2 cellular contexts compared by ENCODE assay signal in the genomic region with DNA sequence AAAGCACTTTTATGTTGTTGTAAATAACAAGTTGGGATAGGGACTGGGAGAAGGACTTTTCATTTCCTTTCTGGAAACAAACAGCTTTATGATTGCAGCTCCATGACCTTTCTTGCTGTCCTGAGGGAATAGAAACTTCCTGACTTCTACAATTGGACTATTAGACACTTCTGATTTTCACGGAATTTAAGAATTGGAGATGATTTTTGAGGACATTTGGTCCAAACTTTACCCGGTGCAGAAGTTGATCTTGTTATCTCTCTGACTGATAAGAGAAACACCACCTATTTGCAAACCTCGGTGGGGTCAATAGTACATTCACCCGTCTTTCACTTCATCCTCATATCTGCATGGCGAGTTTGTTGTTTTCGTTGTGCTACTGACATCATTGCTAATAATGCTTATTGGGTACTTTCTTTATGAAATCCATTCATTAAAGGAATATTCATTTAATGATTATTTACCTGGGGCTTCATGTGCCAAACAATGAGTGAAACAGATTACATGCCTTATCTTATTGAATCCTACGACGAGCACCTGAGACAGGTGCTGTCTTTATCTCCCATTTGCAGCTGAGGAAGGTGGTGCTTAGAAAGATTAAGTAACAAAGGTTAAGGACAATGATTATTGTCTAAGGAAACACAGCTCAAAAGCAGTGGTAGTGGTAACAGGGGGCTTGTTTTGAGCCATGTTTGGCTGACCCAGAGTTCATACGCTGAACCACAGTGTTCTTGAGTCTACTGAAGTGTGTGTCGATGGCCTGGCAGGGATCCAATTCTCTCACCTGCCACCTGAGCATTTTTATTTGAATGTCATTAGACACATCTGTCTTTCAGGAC.
TF ChIP-seq lines count a peak whose summit lies in the region.

No MANE protein-coding gene starts in this region.

TF ChIP-seq in H1, 55 proteins besides CTCF, POLR2A, EP300 and RAD21:
- TF ChIP-seq SP2 (IDR thresholded peaks at IDR 0.05; ENCODE audit: low read length) (no peak), BCL11A (IDR thresholded peaks at IDR 0.05; ENCODE audit: low read depth in 2 of 2, low read length in 2 of 2) (no peak), SIRT6 (IDR thresholded peaks at IDR 0.05; ENCODE audit: low read length) (no peak), TCF12 (IDR thresholded peaks at IDR 0.05; ENCODE audit: low read depth, low read length) (no peak), EGR1 (IDR thresholded peaks at IDR 0.05; ENCODE audit: borderline replicate concordance, low read depth, low read length) (no peak), TBP (IDR thresholded peaks at IDR 0.05; ENCODE audit: low read depth, low read length) (no peak)
- TF ChIP-seq, protein P1, sequence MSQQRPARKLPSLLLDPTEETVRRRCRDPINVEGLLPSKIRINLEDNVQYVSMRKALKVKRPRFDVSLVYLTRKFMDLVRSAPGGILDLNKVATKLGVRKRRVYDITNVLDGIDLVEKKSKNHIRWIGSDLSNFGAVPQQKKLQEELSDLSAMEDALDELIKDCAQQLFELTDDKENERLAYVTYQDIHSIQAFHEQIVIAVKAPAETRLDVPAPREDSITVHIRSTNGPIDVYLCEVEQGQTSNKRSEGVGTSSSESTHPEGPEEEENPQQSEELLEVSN (IDR thresholded peaks at IDR 0.05) = no peak

TF ChIP-seq in GM12891, 5 proteins besides CTCF, POLR2A, EP300 and RAD21:
- TF ChIP-seq POLR2AphosphoS5 (IDR thresholded peaks at IDR 0.05; ENCODE audit: low read depth, low read length) (no peak), TAF1 (IDR thresholded peaks at IDR 0.05; ENCODE audit: low read depth, low read length) (no peak), SPI1 (IDR thresholded peaks at IDR 0.05; ENCODE audit: low read depth, low read length) (no peak), POU2F2 (IDR thresholded peaks at IDR 0.05; ENCODE audit: low read depth, low read length) (no peak), PAX5 (IDR thresholded peaks at IDR 0.05; ENCODE audit: insufficient read depth, low read length, severe bottlenecking) (no peak)
TF ChIP-seq in GM12891: peak in this region for 0.
